13 cellular contexts compared by ENCODE assay signal in genomic region chr15:99729327-99729726, GRCh38. TPM values are rescaled to one million over a fixed set of nuclear protein-coding genes. Genes with fewer than 3 reads are reported as not detected.
DNase-seq lines count a peak whose midpoint lies in the region; ATAC-seq and TF ChIP-seq lines count a peak whose summit lies in the region.
"Had no signal": no experiment of that assay in that cellular context is flagged by ENCODE, and none has a peak within 500 bp of the region (broad histone marks: within the 10 kb centered on the region; RNA-seq: fewer than 3 reads in every experiment).

No MANE protein-coding gene starts in this region.

- H3K4me2 ChIP-seq in BLaER1 treated with 17β-estradiol and CSF1 and Interleukin-3, amounts not matched to agents 10 nM and 100 nM: peak overlapping the region in 8 of 11 experiments; percentile 4 to 100 (median 20); a peak in 9 of 22 replicates
- H3K4me2 ChIP-seq in hepatocyte: peak overlapping the region; percentile 99

- H3K79me2 ChIP-seq in hepatocyte: peaks cover 11% of the 10 kb centered on the region

- H3K36me3 ChIP-seq in BLaER1 treated with 17β-estradiol and CSF1 and Interleukin-3, amounts not matched to agents 10 nM and 100 nM: peaks cover 0 to 30% (median 10%) of the 10 kb centered on the region in 11 experiments; a peak in 14 of 22 replicates
- H3K36me3 ChIP-seq in adipocyte (ENCODE audit: control insufficient read depth, insufficient read depth, low read length, severe bottlenecking) (peaks cover 19% of the 10 kb centered on the region), hepatocyte (replicated peaks; ENCODE audit: insufficient read depth, low read depth) (no peaks in the 10 kb centered on the region), colonic mucosa (no peaks in the 10 kb centered on the region)

- intact Hi-C loops in posterior vena cava (cut with DNase I): loop anchor here in 1 of 2 donors (10.0 kb wide), 1 partner anchor 455 kb away; no protein-coding TSS in a partner anchor
- intact Hi-C loops in colonic mucosa (cut with DNase I): no loop called here

- H2AFZ ChIP-seq in hepatocyte: no peak overlapping the region
- H2AFZ ChIP-seq: GM23248 had no signal

- DNase-seq in adipocyte (ENCODE audit: low read depth): no peak
- DNase-seq in hepatocyte (ENCODE audit: low spot score): no peak
- peak; percentile 57 for DNase-seq in posterior vena cava (ENCODE audit: low spot score)
- no peak for DNase-seq in activated gamma-delta T cell (lab: John Stamatoyannopoulos, UW)
- no peak for DNase-seq in left lobe of liver (ENCODE audit: low spot score)
- no peak for DNase-seq in colonic mucosa
- DNase-seq: 8988T had no signal

- H3K27ac ChIP-seq in BLaER1 treated with 17β-estradiol and CSF1 and Interleukin-3, amounts not matched to agents 10 nM and 100 nM: no peak overlapping the region
- no peak overlapping the region for H3K27ac ChIP-seq in hepatocyte
- H3K27ac ChIP-seq in colonic mucosa: no peak overlapping the region
- H3K27ac ChIP-seq: C4-2B, GM23248 had no signal

- H3K27me3 ChIP-seq in BLaER1 treated with 17β-estradiol and CSF1 and Interleukin-3, amounts not matched to agents 10 nM and 100 nM: peaks cover 24 to 31% (median 27%) of the 10 kb centered on the region in 11 experiments
- no peaks in the 10 kb centered on the region for H3K27me3 ChIP-seq in adipocyte (replicated peaks; ENCODE audit: control insufficient read depth, insufficient read depth, low read length)
- H3K27me3 ChIP-seq in hepatocyte: no peaks in the 10 kb centered on the region
- no peaks in the 10 kb centered on the region for H3K27me3 ChIP-seq in colonic mucosa

- no peak overlapping the region for H3K9ac ChIP-seq in BLaER1 treated with 17β-estradiol and CSF1 and Interleukin-3, amounts not matched to agents 10 nM and 100 nM
- H3K9ac ChIP-seq in adipocyte (ENCODE audit: low read length): peak overlapping the region; percentile 41
- H3K9ac ChIP-seq in colonic mucosa (ENCODE audit: low read depth in 2 of 2, low read length in 2 of 2): no peak overlapping the region
- H3K9ac ChIP-seq: GM23248 had no signal

- no peak overlapping the region for H3K4me3 ChIP-seq in BLaER1 treated with 17β-estradiol and CSF1 and Interleukin-3, amounts not matched to agents 10 nM and 100 nM
- H3K4me3 ChIP-seq in adipocyte (ENCODE audit: low read length): no peak overlapping the region
- no peak overlapping the region for H3K4me3 ChIP-seq in hepatocyte
- H3K4me3 ChIP-seq in colonic mucosa: no peak overlapping the region
- H3K4me3 ChIP-seq: GM23248, HAP-1 had no signal

- TF ChIP-seq CTCF in hepatocyte (IDR thresholded peaks at IDR 0.05; ENCODE audit: poor library complexity): no peak
- TF ChIP-seq CTCF in colonic mucosa (IDR thresholded peaks at IDR 0.05): no peak

- peaks cover 0 to 29% (median 11%) of the 10 kb centered on the region in 11 experiments; a peak in 14 of 22 replicates for H4K20me1 ChIP-seq in BLaER1 treated with 17β-estradiol and CSF1 and Interleukin-3, amounts not matched to agents 10 nM and 100 nM
- no peaks in the 10 kb centered on the region for H4K20me1 ChIP-seq in hepatocyte (ENCODE audit: insufficient read depth, poor library complexity, severe bottlenecking)

- peaks cover 28 to 86% (median 74%) of the 10 kb centered on the region in 10 experiments for H3K4me1 ChIP-seq in BLaER1 treated with 17β-estradiol and CSF1 and Interleukin-3, amounts not matched to agents 10 nM and 100 nM
- peaks cover 32% of the 10 kb centered on the region for H3K4me1 ChIP-seq in adipocyte (ENCODE audit: control insufficient read depth, insufficient read depth, low read length)
- peaks cover 15% of the 10 kb centered on the region for H3K4me1 ChIP-seq in hepatocyte (ENCODE audit: insufficient read depth)
- H3K4me1 ChIP-seq in colonic mucosa: no peaks in the 10 kb centered on the region

- WGBS in hepatocyte (ENCODE audit: low lambda C conversion rate, missing lambda C conversion rate): 98% methylated on average over 11 of the region's 11 CpGs

- H3K9me3 ChIP-seq in BLaER1 treated with 17β-estradiol and CSF1 and Interleukin-3, amounts not matched to agents 10 nM and 100 nM (replicated peaks in 1 of 11): peaks cover 5 to 15% (median 14%) of the 10 kb centered on the region in 11 experiments; a peak in 20 of 22 replicates
- H3K9me3 ChIP-seq in adipocyte (ENCODE audit: control insufficient read depth, low read length) (no peaks in the 10 kb centered on the region), hepatocyte (ENCODE audit: low read depth) (no peaks in the 10 kb centered on the region), colonic mucosa (no peaks in the 10 kb centered on the region)
- H3K9me3 ChIP-seq: Caco-2, HAP-1 had no signal

- ATAC-seq in HG03439 (IDR thresholded peaks at IDR 0.05; ENCODE audit: unreplicated experiment): no peak
- no peak for ATAC-seq in left lobe of liver

- no peaks in the 10 kb centered on the region for H3K9me2 ChIP-seq in hepatocyte (replicated peaks; ENCODE audit: insufficient read depth)

RNA-seq across cellular contexts. Expression of gene LYSMD4, which starts 3.9 kb away (rescaled TPM):
- total RNA-seq in hepatocyte (7.7 and 12.8 TPM in 2 replicates), posterior vena cava (1 to 10 TPM; 6.8 to 7.5 TPM), left lobe of liver (3.3 TPM), colonic mucosa (1 to 10 TPM; 8.2 to 9.1 TPM)
- polyA plus RNA-seq in hepatocyte: 9.0 and 15.4 TPM in 2 replicates
